In the genomic region with DNA sequence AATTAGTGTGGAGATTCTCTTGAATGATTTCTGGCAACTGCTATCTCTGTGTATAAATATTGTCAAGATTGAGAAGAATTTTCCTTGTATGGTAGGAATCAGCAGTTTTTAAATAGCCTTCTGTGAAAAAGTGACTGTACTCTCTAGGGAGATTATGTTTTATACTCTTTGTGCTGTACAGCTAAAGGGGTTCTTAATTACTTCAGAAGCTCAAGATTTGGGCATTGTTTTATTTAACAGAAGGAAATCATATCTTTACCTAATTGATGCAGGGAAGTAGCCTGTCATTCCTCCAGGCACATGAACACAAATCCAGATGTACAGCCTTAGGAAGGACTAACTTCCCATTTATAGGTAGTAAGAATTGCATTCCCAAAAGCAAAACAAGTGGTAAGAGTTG, we compare ENCODE assay signal across 15 cellular contexts. TPM values are rescaled to one million over a fixed set of nuclear protein-coding genes. Genes with fewer than 3 reads are reported as not detected.
A peak's percentile ranks its signal among the peaks of the same experiment; 100 is the strongest.
DNase-seq lines count a peak whose midpoint lies in the region; ATAC-seq and TF ChIP-seq lines count a peak whose summit lies in the region.
"Had no signal": no experiment of that assay in that cellular context is flagged by ENCODE, and none has a peak within 500 bp of the region (broad histone marks: within the 10 kb centered on the region; RNA-seq: fewer than 3 reads in every experiment).

No MANE protein-coding gene starts in this region.

- H3K9me3 ChIP-seq in heart left ventricle (peaks cover 0 to 11% (median 0%) of the 10 kb centered on the region in 12 donors), ovary (no peaks in the 10 kb centered on the region)

- H3K4me3 ChIP-seq in heart left ventricle, result peak overlapping the region; percentile 15 to 65 (median 50)
- peak overlapping the region; percentile 59 for H3K4me3 ChIP-seq in fibroblast of pulmonary artery (replicated peaks; ENCODE audit: low read depth, low read length)
- peak overlapping the region; percentile 26 for H3K4me3 ChIP-seq in ovary

- TF ChIP-seq POLR2A in heart left ventricle (IDR thresholded peaks at IDR 0.05) (no peak), ovary (IDR thresholded peaks at IDR 0.05) (no peak)

- H3K27me3 ChIP-seq in heart left ventricle (no peaks in the 10 kb centered on the region), ovary (no peaks in the 10 kb centered on the region)

- peak overlapping the region; percentile 46 to 92 (median 84) for H3K27ac ChIP-seq in heart left ventricle
- no peak overlapping the region for H3K27ac ChIP-seq in ovary

- H3K36me3 ChIP-seq in heart left ventricle, result peaks cover 0 to 24% (median 13%) of the 10 kb centered on the region in 9 donors
- H3K36me3 ChIP-seq in ovary, result no peaks in the 10 kb centered on the region

- DNase-seq in heart left ventricle, result no peak
- no peak for DNase-seq in Right ventricle myocardium inferior (ENCODE audit: missing footprints)
- no peak for DNase-seq in fibroblast of pulmonary artery (ENCODE audit: low read depth)
- DNase-seq in ovary, result no peak
- DNase-seq in NCI-H1694 (lab: John Stamatoyannopoulos, UW), result no peak
- DNase-seq in NCI-H2029 treated with DMSO at 0.1 percent for 48 hours (lab: John Stamatoyannopoulos, UW), result no peak
- no peak for DNase-seq in AG08396 (ENCODE audit: low spot score)
- DNase-seq: activated CD4-positive, alpha-beta T cell treated with anti-CD3 and anti-CD28 coated beads, Interleukin-2, amount 50 U/mL, for 48 hours; cortex of kidney; H9; hippocampal formation; substantia nigra had no signal

- intact Hi-C loops in heart left ventricle (cut with DNase I) (loop anchor here in 2 of 10 donors (2.0 to 5.0 kb wide), 2 partner anchors 16 to 235 kb away; partner anchors contain the start of gene TSPYL1 (in 1 of the 2)), Right ventricle myocardium inferior (cut with DNase I) (loop anchor here (2.0 kb wide), 1 partner anchor 16 kb away; no protein-coding TSS in a partner anchor), ovary (cut with DNase I) (no loop called here)

- H3K4me1 ChIP-seq in heart left ventricle (peaks cover 0 to 32% (median 11%) of the 10 kb centered on the region in 12 donors), ovary (ENCODE audit: insufficient read depth) (peaks cover 3% of the 10 kb centered on the region)

- ATAC-seq in heart left ventricle (peak in 3 of 4 donors; percentile 11 to 63 (median 21)), Right ventricle myocardium inferior (no peak), HG02870 (IDR thresholded peaks at IDR 0.05; ENCODE audit: unreplicated experiment) (no peak)

- TF ChIP-seq EP300 in ovary (IDR thresholded peaks at IDR 0.05), result no peak

- TF ChIP-seq CTCF in heart left ventricle (IDR thresholded peaks at IDR 0.05) (no peak), fibroblast of pulmonary artery (IDR thresholded peaks at IDR 0.05; ENCODE audit: low read length, missing control alignments) (no peak), ovary (IDR thresholded peaks at IDR 0.05) (no peak)

RNA-seq across cellular contexts. Expression of gene CALHM5, which starts 1.3 kb away (rescaled TPM):
- total RNA-seq in heart left ventricle (1 to 10 TPM; 1.4 to 3.0 (median 1.8) TPM), Right ventricle myocardium inferior (2.9 TPM), ovary (1 to 10 TPM in 2 of 7 donors, under 1 TPM in 5; 0.20 to 1.2 (median 0.68) TPM)
- polyA plus RNA-seq in heart left ventricle (1 to 10 TPM in 1 of 2 donors, under 1 TPM in 1; 0.76 to 1.3 TPM), ovary (1 to 10 TPM in 1 of 2 donors, under 1 TPM in 1; 0.70 to 3.2 TPM)
- total RNA-seq: HepG2 had no signal
- polyA plus RNA-seq: HepG2 had no signal

RNA-seq across cellular contexts. Expression of gene TRAPPC3L, which starts 32.8 kb away (rescaled TPM):
- total RNA-seq in heart left ventricle, result under 1 TPM in 4 of 9 donors, not detected in 5; 0.11 to 0.29 (median 0.19) TPM
- polyA plus RNA-seq in heart left ventricle, result not detected
- not detected for total RNA-seq in Right ventricle myocardium inferior
- under 1 TPM in 1 of 7 donors, not detected in 6; 0.10 TPM for total RNA-seq in ovary
- under 1 TPM; 0.08 to 0.20 TPM for polyA plus RNA-seq in ovary
- total RNA-seq: H9, HepG2, progenitor cell of endocrine pancreas had no signal
- polyA plus RNA-seq: HepG2 had no signal

RNA-seq across cellular contexts. Expression of gene CALHM4, which starts 40.8 kb away (rescaled TPM):
- total RNA-seq in heart left ventricle, result under 1 TPM in 1 of 9 donors, not detected in 8; 0.67 TPM
- polyA plus RNA-seq in heart left ventricle, result under 1 TPM in 1 of 2 donors, not detected in 1; 0.10 TPM
- total RNA-seq in Right ventricle myocardium inferior, result not detected
- not detected for total RNA-seq in ovary
- under 1 TPM in 1 of 2 donors, not detected in 1; 0.38 TPM for polyA plus RNA-seq in ovary
- total RNA-seq: H9, HepG2, progenitor cell of endocrine pancreas had no signal
- polyA plus RNA-seq: HepG2 had no signal

RNA-seq across cellular contexts. Expression of gene CALHM6, which starts 51.5 kb away (rescaled TPM):
- total RNA-seq in heart left ventricle (10 to 100 TPM in 1 of 9 donors, 1 to 10 TPM in 2, under 1 TPM in 5, not detected in 1; 0.37 to 52.4 (median 0.67) TPM), Right ventricle myocardium inferior (2.9 TPM), ovary (1 to 10 TPM; 1.6 to 8.5 (median 3.0) TPM)
- polyA plus RNA-seq in heart left ventricle (1 to 10 TPM; 1.3 to 1.8 TPM), ovary (10 to 100 TPM in 1 of 2 donors, 1 to 10 TPM in 1; 5.2 to 14.0 TPM)
- total RNA-seq: HepG2 had no signal
- polyA plus RNA-seq: HepG2 had no signal

RNA-seq across cellular contexts. Expression of gene RWDD1, which starts 58.6 kb away (rescaled TPM):
- total RNA-seq in heart left ventricle (10 to 100 TPM; 35.9 to 70.5 (median 48.8) TPM), Right ventricle myocardium inferior (72.6 TPM), ovary (10 to 100 TPM; 36.5 to 53.0 (median 48.8) TPM)
- polyA plus RNA-seq in heart left ventricle (100 to 1,000 TPM in 1 of 2 donors, 10 to 100 TPM in 1; 69.1 to 124 TPM), ovary (10 to 100 TPM; 56.8 to 82.2 TPM)

Comparison
In these comparisons a context has a peak if more than half of its experiments do, and no peak if none do; other contexts are left out.
1. ATAC-seq: peak in heart left ventricle (3 of 4); none in Right ventricle myocardium inferior (single experiment) and HG02870 (single experiment).
2. H3K27ac ChIP-seq: peak in heart left ventricle (12 of 12); none in ovary (0 of 2).
3. Peak in every context shown above with its lines, with median percentiles within 50 percentile points of each other: H3K4me3 ChIP-seq.